ENCODE assay signal across 1 cellular context in the genomic region with DNA sequence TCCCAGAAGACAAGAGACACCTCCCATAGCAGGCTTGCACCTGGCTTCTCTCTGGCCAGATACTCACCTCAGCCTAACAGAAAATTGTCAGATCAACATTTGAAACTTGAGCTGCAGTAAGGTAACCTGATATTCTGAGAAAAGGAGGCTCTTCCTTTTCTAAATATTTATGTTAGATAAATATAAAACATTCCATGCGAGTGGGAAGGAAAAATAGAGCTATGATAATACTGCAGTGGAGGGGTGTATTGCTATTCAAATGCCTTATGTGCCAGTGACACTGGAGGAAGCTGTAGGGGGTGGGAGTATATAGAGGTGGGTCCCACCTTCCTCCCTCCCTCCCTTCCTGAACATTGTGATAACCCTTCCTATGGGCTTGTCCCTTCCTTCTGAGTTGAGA.
TF ChIP-seq lines count a peak whose summit lies in the region.

No MANE protein-coding gene starts in this region.

TF ChIP-seq in WTC11, 78 proteins besides CTCF, POLR2A, EP300 and RAD21 (continued from another document):
- TF ChIP-seq, protein P1, sequence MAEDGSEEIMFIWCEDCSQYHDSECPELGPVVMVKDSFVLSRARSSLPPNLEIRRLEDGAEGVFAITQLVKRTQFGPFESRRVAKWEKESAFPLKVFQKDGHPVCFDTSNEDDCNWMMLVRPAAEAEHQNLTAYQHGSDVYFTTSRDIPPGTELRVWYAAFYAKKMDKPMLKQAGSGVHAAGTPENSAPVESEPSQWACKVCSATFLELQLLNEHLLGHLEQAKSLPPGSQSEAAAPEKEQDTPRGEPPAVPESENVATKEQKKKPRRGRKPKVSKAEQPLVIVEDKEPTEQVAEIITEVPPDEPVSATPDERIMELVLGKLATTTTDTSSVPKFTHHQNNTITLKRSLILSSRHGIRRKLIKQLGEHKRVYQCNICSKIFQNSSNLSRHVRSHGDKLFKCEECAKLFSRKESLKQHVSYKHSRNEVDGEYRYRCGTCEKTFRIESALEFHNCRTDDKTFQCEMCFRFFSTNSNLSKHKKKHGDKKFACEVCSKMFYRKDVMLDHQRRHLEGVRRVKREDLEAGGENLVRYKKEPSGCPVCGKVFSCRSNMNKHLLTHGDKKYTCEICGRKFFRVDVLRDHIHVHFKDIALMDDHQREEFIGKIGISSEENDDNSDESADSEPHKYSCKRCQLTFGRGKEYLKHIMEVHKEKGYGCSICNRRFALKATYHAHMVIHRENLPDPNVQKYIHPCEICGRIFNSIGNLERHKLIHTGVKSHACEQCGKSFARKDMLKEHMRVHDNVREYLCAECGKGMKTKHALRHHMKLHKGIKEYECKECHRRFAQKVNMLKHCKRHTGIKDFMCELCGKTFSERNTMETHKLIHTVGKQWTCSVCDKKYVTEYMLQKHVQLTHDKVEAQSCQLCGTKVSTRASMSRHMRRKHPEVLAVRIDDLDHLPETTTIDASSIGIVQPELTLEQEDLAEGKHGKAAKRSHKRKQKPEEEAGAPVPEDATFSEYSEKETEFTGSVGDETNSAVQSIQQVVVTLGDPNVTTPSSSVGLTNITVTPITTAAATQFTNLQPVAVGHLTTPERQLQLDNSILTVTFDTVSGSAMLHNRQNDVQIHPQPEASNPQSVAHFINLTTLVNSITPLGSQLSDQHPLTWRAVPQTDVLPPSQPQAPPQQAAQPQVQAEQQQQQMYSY (CRISPR knock-in tag; IDR thresholded peaks at IDR 0.05) = no peak
- TF ChIP-seq PRRX2 (CRISPR knock-in tag; IDR thresholded peaks at IDR 0.05) = no peak
- no peak for TF ChIP-seq CBFB (CRISPR knock-in tag; IDR thresholded peaks at IDR 0.05; ENCODE audit: low read depth)
- TF ChIP-seq, protein P2, sequence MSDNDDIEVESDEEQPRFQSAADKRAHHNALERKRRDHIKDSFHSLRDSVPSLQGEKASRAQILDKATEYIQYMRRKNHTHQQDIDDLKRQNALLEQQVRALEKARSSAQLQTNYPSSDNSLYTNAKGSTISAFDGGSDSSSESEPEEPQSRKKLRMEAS (CRISPR knock-in tag; IDR thresholded peaks at IDR 0.05) = no peak
- TF ChIP-seq HMGA2 (CRISPR knock-in tag; IDR thresholded peaks at IDR 0.05) = no peak
- no peak for TF ChIP-seq CREB1 (CRISPR knock-in tag; IDR thresholded peaks at IDR 0.05)
- TF ChIP-seq, protein P3, sequence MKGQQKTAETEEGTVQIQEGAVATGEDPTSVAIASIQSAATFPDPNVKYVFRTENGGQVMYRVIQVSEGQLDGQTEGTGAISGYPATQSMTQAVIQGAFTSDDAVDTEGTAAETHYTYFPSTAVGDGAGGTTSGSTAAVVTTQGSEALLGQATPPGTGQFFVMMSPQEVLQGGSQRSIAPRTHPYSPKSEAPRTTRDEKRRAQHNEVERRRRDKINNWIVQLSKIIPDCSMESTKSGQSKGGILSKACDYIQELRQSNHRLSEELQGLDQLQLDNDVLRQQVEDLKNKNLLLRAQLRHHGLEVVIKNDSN (CRISPR knock-in tag; IDR thresholded peaks at IDR 0.05) = no peak
- TF ChIP-seq, protein P4, sequence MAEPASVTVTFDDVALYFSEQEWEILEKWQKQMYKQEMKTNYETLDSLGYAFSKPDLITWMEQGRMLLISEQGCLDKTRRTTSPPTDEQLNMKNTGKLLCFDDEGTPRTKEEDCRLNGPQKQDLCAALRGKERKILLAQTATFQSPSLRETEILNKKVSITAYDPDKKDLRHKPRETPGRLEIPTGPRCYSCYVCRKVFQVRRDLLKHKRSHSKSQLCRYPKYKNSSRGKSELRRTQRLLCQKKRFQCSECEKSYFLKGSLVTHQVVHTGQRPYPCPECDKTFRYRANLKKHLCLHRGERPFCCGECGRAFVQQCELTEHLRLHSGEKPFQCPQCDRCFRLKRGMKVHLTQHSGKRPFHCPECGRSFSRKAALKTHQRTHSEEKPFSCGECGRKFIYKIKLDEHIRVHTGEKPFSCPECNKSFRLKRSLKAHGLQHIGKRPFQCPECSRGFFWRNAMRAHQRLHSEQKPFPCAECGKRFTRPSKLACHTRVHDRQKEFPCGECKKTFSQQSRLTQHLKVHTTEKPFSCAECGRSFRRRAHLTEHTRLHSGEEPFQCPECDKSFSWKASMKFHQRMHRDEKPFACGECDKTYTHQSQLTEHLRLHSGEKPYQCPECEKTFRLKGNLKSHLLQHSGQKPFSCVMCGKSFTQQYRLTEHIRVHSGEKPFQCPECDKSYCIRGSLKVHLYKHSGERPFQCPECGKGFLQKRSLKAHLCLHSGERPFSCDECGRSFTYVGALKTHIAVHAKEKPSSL (CRISPR knock-in tag; conservative IDR thresholded peaks at IDR 0.05) = no peak
- TF ChIP-seq TP53 (CRISPR knock-in tag; IDR thresholded peaks at IDR 0.05) = no peak
- TF ChIP-seq SMAD4 (CRISPR knock-in tag; IDR thresholded peaks at IDR 0.05) = no peak
- TF ChIP-seq NR3C1 (CRISPR knock-in tag; conservative IDR thresholded peaks at IDR 0.05; ENCODE audit: low read depth) = no peak
- TF ChIP-seq, protein P5, sequence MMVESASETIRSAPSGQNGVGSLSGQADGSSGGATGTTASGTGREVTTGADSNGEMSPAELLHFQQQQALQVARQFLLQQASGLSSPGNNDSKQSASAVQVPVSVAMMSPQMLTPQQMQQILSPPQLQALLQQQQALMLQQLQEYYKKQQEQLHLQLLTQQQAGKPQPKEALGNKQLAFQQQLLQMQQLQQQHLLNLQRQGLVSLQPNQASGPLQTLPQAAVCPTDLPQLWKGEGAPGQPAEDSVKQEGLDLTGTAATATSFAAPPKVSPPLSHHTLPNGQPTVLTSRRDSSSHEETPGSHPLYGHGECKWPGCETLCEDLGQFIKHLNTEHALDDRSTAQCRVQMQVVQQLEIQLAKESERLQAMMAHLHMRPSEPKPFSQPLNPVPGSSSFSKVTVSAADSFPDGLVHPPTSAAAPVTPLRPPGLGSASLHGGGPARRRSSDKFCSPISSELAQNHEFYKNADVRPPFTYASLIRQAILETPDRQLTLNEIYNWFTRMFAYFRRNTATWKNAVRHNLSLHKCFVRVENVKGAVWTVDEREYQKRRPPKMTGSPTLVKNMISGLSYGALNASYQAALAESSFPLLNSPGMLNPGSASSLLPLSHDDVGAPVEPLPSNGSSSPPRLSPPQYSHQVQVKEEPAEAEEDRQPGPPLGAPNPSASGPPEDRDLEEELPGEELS (CRISPR knock-in tag; IDR thresholded peaks at IDR 0.05) = no peak
